In the genomic region with DNA sequence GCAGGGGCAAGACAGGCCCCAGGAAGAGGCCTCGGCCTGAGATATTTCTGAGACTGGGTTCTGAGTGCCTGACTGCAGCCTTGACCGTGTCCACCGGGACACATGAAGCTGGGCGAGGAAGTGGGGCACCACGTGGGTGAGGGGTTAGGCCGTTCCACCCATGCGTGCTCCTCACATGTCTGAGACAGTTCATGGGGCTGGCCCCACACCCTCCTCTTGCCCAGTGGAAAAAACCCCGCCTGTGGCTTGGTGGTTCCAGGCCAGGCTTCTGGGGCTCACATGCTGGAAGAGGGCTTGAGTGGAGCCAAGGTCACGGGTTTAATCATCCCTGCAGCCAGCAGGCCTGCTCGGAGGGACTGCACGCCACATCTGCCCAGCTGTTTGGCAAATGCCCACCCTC, we compare ENCODE assay signal across 1 cellular context.
TF ChIP-seq lines count a peak whose summit lies in the region.

No MANE protein-coding gene starts in this region.

TF ChIP-seq in H1, 55 proteins besides CTCF, POLR2A, EP300 and RAD21 (continued from another document):
- TF ChIP-seq EGR1 (IDR thresholded peaks at IDR 0.05; ENCODE audit: borderline replicate concordance, low read depth, low read length) = no peak
- no peak for TF ChIP-seq CHD2 (IDR thresholded peaks at IDR 0.05; ENCODE audit: low read length)
- TF ChIP-seq SP4 (IDR thresholded peaks at IDR 0.05; ENCODE audit: low read length) = no peak
- no peak for TF ChIP-seq POU5F1 (IDR thresholded peaks at IDR 0.05; ENCODE audit: low read depth, low read length)
- no peak for TF ChIP-seq ASH2L (IDR thresholded peaks at IDR 0.05; ENCODE audit: low read length)
- TF ChIP-seq MAX (IDR thresholded peaks at IDR 0.05) = no peak
- no peak for TF ChIP-seq TEAD4 (IDR thresholded peaks at IDR 0.05; ENCODE audit: low read depth, low read length)
TF ChIP-seq in H1: peak in this region for 0.
